Comparison of ENCODE assay signal across 1 cellular context in genomic region chr6:108165714-108166663, GRCh38.
A peak's percentile ranks its signal among the peaks of the same experiment; 100 is the strongest.
TF ChIP-seq lines count a peak whose summit lies in the region.

Gene NR2E1, plus strand, starts transcription at chr6:108166022. Its CDS starts 744 bp downstream, at chr6:108166766.

TF ChIP-seq in HEK293, 187 proteins besides CTCF, POLR2A, EP300 and RAD21 (continued from another document):
- TF ChIP-seq, protein P1, sequence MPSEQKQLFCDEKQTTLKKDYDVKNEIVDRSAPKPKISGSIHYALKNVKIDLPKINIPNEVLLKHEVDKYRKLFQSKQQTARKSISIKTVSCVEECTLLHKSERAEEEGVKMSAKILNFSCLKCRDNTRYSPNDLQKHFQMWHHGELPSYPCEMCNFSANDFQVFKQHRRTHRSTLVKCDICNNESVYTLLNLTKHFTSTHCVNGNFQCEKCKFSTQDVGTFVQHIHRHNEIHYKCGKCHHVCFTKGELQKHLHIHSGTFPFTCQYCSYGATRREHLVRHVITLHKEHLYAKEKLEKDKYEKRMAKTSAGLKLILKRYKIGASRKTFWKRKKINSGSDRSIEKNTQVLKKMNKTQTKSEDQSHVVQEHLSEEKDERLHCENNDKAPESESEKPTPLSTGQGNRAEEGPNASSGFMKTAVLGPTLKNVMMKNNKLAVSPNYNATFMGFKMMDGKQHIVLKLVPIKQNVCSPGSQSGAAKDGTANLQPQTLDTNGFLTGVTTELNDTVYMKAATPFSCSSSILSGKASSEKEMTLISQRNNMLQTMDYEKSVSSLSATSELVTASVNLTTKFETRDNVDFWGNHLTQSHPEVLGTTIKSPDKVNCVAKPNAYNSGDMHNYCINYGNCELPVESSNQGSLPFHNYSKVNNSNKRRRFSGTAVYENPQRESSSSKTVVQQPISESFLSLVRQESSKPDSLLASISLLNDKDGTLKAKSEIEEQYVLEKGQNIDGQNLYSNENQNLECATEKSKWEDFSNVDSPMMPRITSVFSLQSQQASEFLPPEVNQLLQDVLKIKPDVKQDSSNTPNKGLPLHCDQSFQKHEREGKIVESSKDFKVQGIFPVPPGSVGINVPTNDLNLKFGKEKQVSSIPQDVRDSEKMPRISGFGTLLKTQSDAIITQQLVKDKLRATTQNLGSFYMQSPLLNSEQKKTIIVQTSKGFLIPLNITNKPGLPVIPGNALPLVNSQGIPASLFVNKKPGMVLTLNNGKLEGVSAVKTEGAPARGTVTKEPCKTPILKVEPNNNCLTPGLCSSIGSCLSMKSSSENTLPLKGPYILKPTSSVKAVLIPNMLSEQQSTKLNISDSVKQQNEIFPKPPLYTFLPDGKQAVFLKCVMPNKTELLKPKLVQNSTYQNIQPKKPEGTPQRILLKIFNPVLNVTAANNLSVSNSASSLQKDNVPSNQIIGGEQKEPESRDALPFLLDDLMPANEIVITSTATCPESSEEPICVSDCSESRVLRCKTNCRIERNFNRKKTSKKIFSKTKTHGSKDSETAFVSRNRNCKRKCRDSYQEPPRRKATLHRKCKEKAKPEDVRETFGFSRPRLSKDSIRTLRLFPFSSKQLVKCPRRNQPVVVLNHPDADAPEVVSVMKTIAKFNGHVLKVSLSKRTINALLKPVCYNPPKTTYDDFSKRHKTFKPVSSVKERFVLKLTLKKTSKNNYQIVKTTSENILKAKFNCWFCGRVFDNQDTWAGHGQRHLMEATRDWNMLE (tag by site-specific recombination; conservative IDR thresholded peaks at IDR 0.05; ENCODE audit: low read depth), result no peak
- TF ChIP-seq ZEB2 (tag by site-specific recombination; IDR thresholded peaks at IDR 0.05) (0 out of 2 replicates have a peak, but pooled peaks have one; percentile 26), ZNF114 (tag by site-specific recombination; IDR thresholded peaks at IDR 0.05) (no peak), SALL2 (tag by site-specific recombination; IDR thresholded peaks at IDR 0.05; ENCODE audit: borderline replicate concordance) (no peak), ZNF768 (tag by site-specific recombination; IDR thresholded peaks at IDR 0.05) (no peak), ZNF324 (tag by site-specific recombination; IDR thresholded peaks at IDR 0.05) (no peak), ZNF16 (tag by site-specific recombination; IDR thresholded peaks at IDR 0.05; ENCODE audit: low read depth) (no peak), ZNF10 (tag by site-specific recombination; IDR thresholded peaks at IDR 0.05) (no peak), ZNF426 (tag by site-specific recombination; IDR thresholded peaks at IDR 0.05) (no peak), MYNN (tag by site-specific recombination; IDR thresholded peaks at IDR 0.05; ENCODE audit: borderline replicate concordance) (no peak), ZNF529 (tag by site-specific recombination; IDR thresholded peaks at IDR 0.05; ENCODE audit: insufficient replicate concordance) (no peak)
- TF ChIP-seq, protein P2, sequence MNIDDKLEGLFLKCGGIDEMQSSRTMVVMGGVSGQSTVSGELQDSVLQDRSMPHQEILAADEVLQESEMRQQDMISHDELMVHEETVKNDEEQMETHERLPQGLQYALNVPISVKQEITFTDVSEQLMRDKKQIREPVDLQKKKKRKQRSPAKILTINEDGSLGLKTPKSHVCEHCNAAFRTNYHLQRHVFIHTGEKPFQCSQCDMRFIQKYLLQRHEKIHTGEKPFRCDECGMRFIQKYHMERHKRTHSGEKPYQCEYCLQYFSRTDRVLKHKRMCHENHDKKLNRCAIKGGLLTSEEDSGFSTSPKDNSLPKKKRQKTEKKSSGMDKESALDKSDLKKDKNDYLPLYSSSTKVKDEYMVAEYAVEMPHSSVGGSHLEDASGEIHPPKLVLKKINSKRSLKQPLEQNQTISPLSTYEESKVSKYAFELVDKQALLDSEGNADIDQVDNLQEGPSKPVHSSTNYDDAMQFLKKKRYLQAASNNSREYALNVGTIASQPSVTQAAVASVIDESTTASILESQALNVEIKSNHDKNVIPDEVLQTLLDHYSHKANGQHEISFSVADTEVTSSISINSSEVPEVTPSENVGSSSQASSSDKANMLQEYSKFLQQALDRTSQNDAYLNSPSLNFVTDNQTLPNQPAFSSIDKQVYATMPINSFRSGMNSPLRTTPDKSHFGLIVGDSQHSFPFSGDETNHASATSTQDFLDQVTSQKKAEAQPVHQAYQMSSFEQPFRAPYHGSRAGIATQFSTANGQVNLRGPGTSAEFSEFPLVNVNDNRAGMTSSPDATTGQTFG (tag by site-specific recombination; IDR thresholded peaks at IDR 0.05; ENCODE audit: borderline replicate concordance), result no peak
- TF ChIP-seq, protein P3, sequence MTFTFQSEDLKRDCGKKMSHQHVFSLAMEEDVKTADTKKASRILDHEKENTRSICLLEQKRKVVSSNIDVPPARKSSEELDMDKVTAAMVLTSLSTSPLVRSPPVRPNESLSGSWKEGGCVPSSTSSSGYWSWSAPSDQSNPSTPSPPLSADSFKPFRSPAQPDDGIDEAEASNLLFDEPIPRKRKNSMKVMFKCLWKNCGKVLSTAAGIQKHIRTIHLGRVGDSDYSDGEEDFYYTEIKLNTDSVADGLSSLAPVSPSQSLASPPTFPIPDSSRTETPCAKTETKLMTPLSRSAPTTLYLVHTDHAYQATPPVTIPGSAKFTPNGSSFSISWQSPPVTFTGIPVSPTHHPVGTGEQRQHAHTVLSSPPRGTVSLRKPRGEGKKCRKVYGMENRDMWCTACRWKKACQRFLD (tag by site-specific recombination; IDR thresholded peaks at IDR 0.05), result no peak
